ENCODE assay signal across 12 cellular contexts in genomic region chr14:75144944-75145343, GRCh38. TPM values are rescaled to one million over a fixed set of nuclear protein-coding genes. Genes with fewer than 3 reads are reported as not detected.
DNase-seq lines count a peak whose midpoint lies in the region; ATAC-seq and TF ChIP-seq lines count a peak whose summit lies in the region.
"Had no signal": no experiment of that assay in that cellular context is flagged by ENCODE, and none has a peak within 500 bp of the region (broad histone marks: within the 10 kb centered on the region; RNA-seq: fewer than 3 reads in every experiment).

No MANE protein-coding gene starts in this region.

- TF ChIP-seq CTCF in MCF 10A (IDR thresholded peaks at IDR 0.05; ENCODE audit: unreplicated experiment) (no peak), mammary epithelial cell (conservative IDR thresholded peaks at IDR 0.05 in 1 of 2, IDR thresholded peaks at IDR 0.05 in 1 of 2; ENCODE audit: extremely low read depth in 1 of 2, insufficient read depth in 1 of 2, low read depth in 1 of 2, low read length in 2 of 2) (no peak), foreskin keratinocyte (conservative IDR thresholded peaks at IDR 0.05) (no peak)

- H3K18ac ChIP-seq in mesenchymal stem cell (ENCODE audit: low read depth in 1 of 2, low read length in 2 of 2), result peak overlapping the region in 1 of 2 experiments; percentile 43

- H3K4me1 ChIP-seq in mammary epithelial cell (ENCODE audit: insufficient read depth, low read length) (peaks cover 23% of the 10 kb centered on the region), mesenchymal stem cell (ENCODE audit: control insufficient read depth, insufficient read depth, low read depth, low read length) (peaks cover 2% of the 10 kb centered on the region), urinary bladder (ENCODE audit: insufficient read depth) (no peaks in the 10 kb centered on the region), foreskin keratinocyte (peaks cover 6% of the 10 kb centered on the region)

- no peaks in the 10 kb centered on the region for H3K27me3 ChIP-seq in mammary epithelial cell (ENCODE audit: insufficient read depth, low read length)
- H3K27me3 ChIP-seq in mesenchymal stem cell (ENCODE audit: control insufficient read depth in 1 of 2, insufficient read depth in 1 of 2, low read length in 2 of 2), result no peaks in the 10 kb centered on the region
- H3K27me3 ChIP-seq in foreskin keratinocyte, result no peaks in the 10 kb centered on the region

- peaks cover 21% of the 10 kb centered on the region for H3K79me1 ChIP-seq in mesenchymal stem cell (replicated peaks; ENCODE audit: low read length, poor library complexity, severe bottlenecking)

- H2BK120ac ChIP-seq in mesenchymal stem cell (ENCODE audit: low read depth, low read length), result no peak overlapping the region

- H3K36me3 ChIP-seq in mammary epithelial cell (ENCODE audit: insufficient read depth, low read length), result peaks cover 20% of the 10 kb centered on the region
- H3K36me3 ChIP-seq in mesenchymal stem cell (ENCODE audit: control insufficient read depth in 1 of 2, insufficient read depth in 2 of 2, low read depth in 1 of 2, low read length in 2 of 2), result peaks cover 11 to 46% of the 10 kb centered on the region in 2 experiments
- H3K36me3 ChIP-seq in urinary bladder (ENCODE audit: insufficient read depth), result peaks cover 2% of the 10 kb centered on the region

- peak overlapping the region; percentile 91 for H3K27ac Mint-ChIP-seq in MCF 10A (ENCODE audit: low read depth, unreplicated experiment)

- H3K23ac ChIP-seq in mesenchymal stem cell (ENCODE audit: low read length in 2 of 2), result no peak overlapping the region

- in situ Hi-C loops in mammary epithelial cell (cut with MboI; ENCODE audit: low sequenced_read_pairs in 2 of 2), result loop anchor here in 1 of 2 donors (25.0 kb wide), 1 partner anchor 517 kb away; the partner anchor contains the start of genes ERG28 and TTLL5

- peaks cover 76% of the 10 kb centered on the region for H3K79me2 ChIP-seq in mammary epithelial cell (ENCODE audit: insufficient read depth, low read length)

- H3K4me3 ChIP-seq in mammary epithelial cell (replicated peaks in 1 of 3; ENCODE audit: insufficient read depth in 1 of 3, low read depth in 2 of 3, low read length in 3 of 3) (no peak overlapping the region), mesenchymal stem cell (ENCODE audit: insufficient read depth in 1 of 2, low read depth in 1 of 2, low read length in 2 of 2) (no peak overlapping the region), urinary bladder (ENCODE audit: low read depth, low read length) (no peak overlapping the region)

- H3K4ac ChIP-seq in mesenchymal stem cell (ENCODE audit: low read depth in 1 of 2, low read length in 2 of 2), result peak overlapping the region; percentile 32 to 51

- 96% methylated on average over 5 of the region's 5 CpGs for WGBS in mammary epithelial cell (ENCODE audit: low coverage, missing lambda C conversion rate)
- 75% methylated on average over 5 of the region's 5 CpGs for WGBS in mesenchymal stem cell
- WGBS in urinary bladder, result 79% methylated on average over 5 of the region's 5 CpGs

- no peak overlapping the region for H2BK5ac ChIP-seq in mesenchymal stem cell (ENCODE audit: low read depth, low read length, poor library complexity, severe bottlenecking)

- no peak overlapping the region for H3K4me3 Mint-ChIP-seq in MCF 10A (ENCODE audit: unreplicated experiment)

- H3K9me3 ChIP-seq in mammary epithelial cell (replicated peaks; ENCODE audit: insufficient read depth, low read length), result no peaks in the 10 kb centered on the region
- no peaks in the 10 kb centered on the region for H3K9me3 ChIP-seq in mesenchymal stem cell (ENCODE audit: control insufficient read depth, low read length)

- intact Hi-C loops in MCF 10A (cut with micrococcal nuclease) (loop anchor here (5.0 kb wide), 1 partner anchor 132 kb away; the partner anchor contains the start of gene FOS), mammary epithelial cell (cut with micrococcal nuclease) (loop anchor here (5.0 kb wide), 1 partner anchor 132 kb away; the partner anchor contains the start of gene FOS)

- no peak overlapping the region for H2AK5ac ChIP-seq in mesenchymal stem cell (ENCODE audit: low read length, severe bottlenecking)

- ATAC-seq in foreskin keratinocyte (no peak), GM18498 (IDR thresholded peaks at IDR 0.05; ENCODE audit: unreplicated experiment) (no peak)

- peaks cover 54% of the 10 kb centered on the region for H3K4me1 Mint-ChIP-seq in MCF 10A (ENCODE audit: insufficient read depth, unreplicated experiment)

- peak overlapping the region in 1 of 2 experiments; percentile 49 for H3K14ac ChIP-seq in mesenchymal stem cell (ENCODE audit: low read length in 2 of 2)

- DNase-seq in MCF 10A (ENCODE audit: unreplicated experiment) (no peak), mammary epithelial cell (no peak), mesenchymal stem cell (peak; percentile 67), foreskin keratinocyte (no peak), NCI-H82 treated with DMSO at 0.1 percent for 48 hours (lab: John Stamatoyannopoulos, UW; ENCODE audit: unreplicated experiment) (no peak)
- peak; percentile 6 for DNase-seq in central memory CD4-positive, alpha-beta T cell
- DNase-seq: activated effector memory CD4-positive, alpha-beta T cell treated with anti-CD3 and anti-CD28 coated beads, Interleukin-2, amount 50 U/mL, for 16 hours; islet precursor cell; right cardiac atrium; stimulated activated CD8-positive, alpha-beta memory T cell treated with anti-CD3 and anti-CD28 coated beads, Interleukin-4, amount 100 ng/mL, for 48 hours had no signal

- dilution Hi-C loops in mammary epithelial cell (cut with HindIII; ENCODE audit: low sequenced_read_pairs), result loop anchor here (5.0 to 25.0 kb wide), 2 partner anchors 68 to 317 kb away; no protein-coding TSS in a partner anchor

- CTCF ChIA-PET in MCF 10A (lab: Yijun Ruan, JAX), result interaction anchor here (0.9 kb wide), 1 partner anchor 150 kb away, joined by 3 read pairs; no protein-coding TSS in a partner anchor
- CTCF ChIA-PET in mammary epithelial cell (lab: Charles Lee; ENCODE audit: low non-redundant PET), result no interaction called here

- H2AFZ ChIP-seq in mammary epithelial cell (ENCODE audit: low read depth, low read length) (no peak overlapping the region), mesenchymal stem cell (ENCODE audit: low read depth, low read length) (no peak overlapping the region)

- peak overlapping the region; percentile 60 for H4K8ac ChIP-seq in mesenchymal stem cell (ENCODE audit: low read length)

- H3K9me3 Mint-ChIP-seq in MCF 10A (ENCODE audit: unreplicated experiment), result no peaks in the 10 kb centered on the region

- H4K91ac ChIP-seq in mesenchymal stem cell (ENCODE audit: low read length), result no peak overlapping the region

- no peak overlapping the region for H2BK12ac ChIP-seq in mesenchymal stem cell (ENCODE audit: low read length in 2 of 2)

- BruUV-seq in MCF 10A (replicated peaks; lab: Mats Ljungman, UMichigan) (no TSS peak), mammary epithelial cell (replicated peaks; lab: Mats Ljungman, UMichigan) (no TSS peak)

- H3K27ac ChIP-seq in mammary epithelial cell (ENCODE audit: insufficient read depth, low read depth, low read length) (no peak overlapping the region), mesenchymal stem cell (ENCODE audit: low read length, poor library complexity, severe bottlenecking) (no peak overlapping the region), urinary bladder (ENCODE audit: low read depth) (peak overlapping the region; percentile 45), foreskin keratinocyte (no peak overlapping the region)

- POLR2A ChIA-PET in MCF 10A (lab: Yijun Ruan, JAX), result interaction anchor here (2.3 kb wide), 1 partner anchor 10 kb away, joined by 8 read pairs; no protein-coding TSS in a partner anchor

- no peak overlapping the region for H2BK15ac ChIP-seq in mesenchymal stem cell (ENCODE audit: low read depth, poor library complexity, severe bottlenecking)

- no peaks in the 10 kb centered on the region for H4K20me1 ChIP-seq in mammary epithelial cell (ENCODE audit: insufficient read depth, low read length)

- H3K4me2 ChIP-seq in mammary epithelial cell (ENCODE audit: insufficient read depth, low read depth, low read length) (no peak overlapping the region), mesenchymal stem cell (ENCODE audit: low read length, poor library complexity, severe bottlenecking) (no peak overlapping the region)

- peaks cover 86% of the 10 kb centered on the region for H3K36me3 Mint-ChIP-seq in MCF 10A (ENCODE audit: insufficient read depth, unreplicated experiment)

- H3K27me3 Mint-ChIP-seq in MCF 10A (ENCODE audit: insufficient read depth, unreplicated experiment), result no peaks in the 10 kb centered on the region

- H3K9ac ChIP-seq in mammary epithelial cell (ENCODE audit: insufficient read depth, low read length) (no peak overlapping the region), mesenchymal stem cell (ENCODE audit: low read length) (no peak overlapping the region)

RNA-seq across cellular contexts. Expression of gene NEK9, which starts 18.1 kb away (rescaled TPM):
- total RNA-seq in MCF 10A (2022) (112 and 113 TPM in 2 replicates), mammary epithelial cell (10 to 100 TPM; 31.7 to 58.0 TPM), urinary bladder (70.3 TPM), foreskin keratinocyte (22.9 and 24.2 TPM in 2 replicates)
- polyA plus RNA-seq in mammary epithelial cell (17.7 TPM), urinary bladder (74.7 TPM), foreskin keratinocyte (13.3 and 16.6 TPM in 2 replicates)
- 54.9 TPM for polyA minus RNA-seq in mammary epithelial cell
- polyA plus RNA-seq in mesenchymal stem cell (2013, experiment 1 of 2), result 26.4 TPM
- polyA plus RNA-seq in mesenchymal stem cell (2013, experiment 2 of 2), result 26.7 TPM

RNA-seq across cellular contexts. Expression of gene TMED10, which starts 31.5 kb away (rescaled TPM):
- 454 and 526 TPM in 2 replicates for total RNA-seq in MCF 10A (2022)
- 100 to 1,000 TPM; 389 to 397 TPM for total RNA-seq in mammary epithelial cell
- polyA plus RNA-seq in mammary epithelial cell, result 385 TPM
- polyA minus RNA-seq in mammary epithelial cell, result 522 TPM
- 426 TPM for polyA plus RNA-seq in mesenchymal stem cell (2013, experiment 1 of 2)
- polyA plus RNA-seq in mesenchymal stem cell (2013, experiment 2 of 2), result 426 TPM
- total RNA-seq in urinary bladder, result 231 TPM
- 242 TPM for polyA plus RNA-seq in urinary bladder
- 334 and 336 TPM in 2 replicates for total RNA-seq in foreskin keratinocyte
- polyA plus RNA-seq in foreskin keratinocyte, result 243 and 254 TPM in 2 replicates

Comparison
In these comparisons a context has a peak if more than half of its experiments do, and no peak if none do; other contexts are left out.
1. DNase-seq: peak in central memory CD4-positive, alpha-beta T cell (single experiment) and mesenchymal stem cell (single experiment); none in MCF 10A (single experiment), mammary epithelial cell (single experiment), foreskin keratinocyte (0 of 2) and NCI-H82 treated with DMSO at 0.1 percent for 48 hours (single experiment).